15 cellular contexts compared by ENCODE assay signal in genomic region chr2:100208375-100208774, GRCh38.
DNase-seq lines count a peak whose midpoint lies in the region; ATAC-seq, FAIRE-seq and TF ChIP-seq lines count a peak whose summit lies in the region.
"Had no signal": no experiment of that assay in that cellular context is flagged by ENCODE, and none has a peak within 500 bp of the region (broad histone marks: within the 10 kb centered on the region; RNA-seq: fewer than 3 reads in every experiment).

No MANE protein-coding gene starts in this region.

- FAIRE-seq in kidney (lab: Jason Lieb, UNC) (no peak), GM12892 (lab: Jason Lieb, UNC) (no peak)
- FAIRE-seq: bronchial epithelial cell had no signal

- no peaks in the 10 kb centered on the region for H3K36me3 ChIP-seq in WERI-Rb-1
- H3K36me3 ChIP-seq in kidney (ENCODE audit: control insufficient read depth in 1 of 2, insufficient read depth in 2 of 2, low read length in 2 of 2), result no peaks in the 10 kb centered on the region
- H3K36me3 ChIP-seq in esophagus squamous epithelium, result no peaks in the 10 kb centered on the region
- no peaks in the 10 kb centered on the region for H3K36me3 ChIP-seq in vagina
- H3K36me3 ChIP-seq: esophagus muscularis mucosa, thyroid gland had no signal

- intact Hi-C loops in kidney (cut with DNase I), result no loop called here
- intact Hi-C loops in esophagus squamous epithelium (cut with DNase I), result no loop called here
- intact Hi-C loops in vagina (cut with DNase I), result no loop called here

- H3K27ac ChIP-seq in WERI-Rb-1, result no peak overlapping the region
- H3K27ac ChIP-seq in kidney (ENCODE audit: low read depth in 2 of 2, low read length in 2 of 2), result no peak overlapping the region
- no peak overlapping the region for H3K27ac ChIP-seq in esophagus squamous epithelium
- H3K27ac ChIP-seq in vagina, result no peak overlapping the region
- H3K27ac ChIP-seq: C4-2B, esophagus muscularis mucosa, thyroid gland had no signal

- H3K4me1 ChIP-seq in kidney (ENCODE audit: control insufficient read depth in 1 of 2, insufficient read depth in 1 of 2, low read depth in 1 of 2, low read length in 2 of 2) (no peaks in the 10 kb centered on the region), esophagus squamous epithelium (peaks cover 3 to 5% (median 4%) of the 10 kb centered on the region in 3 donors), vagina (peaks cover 6% of the 10 kb centered on the region)

- H3K9me3 ChIP-seq in WERI-Rb-1 (ENCODE audit: severe bottlenecking) (no peaks in the 10 kb centered on the region), kidney (ENCODE audit: control insufficient read depth in 1 of 2, low read length in 2 of 2) (no peaks in the 10 kb centered on the region), esophagus squamous epithelium (no peaks in the 10 kb centered on the region), vagina (no peaks in the 10 kb centered on the region)
- H3K9me3 ChIP-seq: esophagus muscularis mucosa, thyroid gland had no signal

- DNase-seq in AG10803 (ENCODE audit: low read depth) (peak; percentile 71), GM03348 (ENCODE audit: low spot score) (peak; percentile 66), WERI-Rb-1 (no peak), kidney (no peak), esophagus squamous epithelium (lab: John Stamatoyannopoulos, UW) (no peak), vagina (ENCODE audit: extremely low spot score in 2 of 2) (no peak), GM12892 (ENCODE audit: insufficient read length) (no peak)
- DNase-seq: activated CD8-positive, alpha-beta T cell treated with anti-CD3 and anti-CD28 coated beads for 36 hours; thyroid gland had no signal

- TF ChIP-seq POLR2A in esophagus squamous epithelium (IDR thresholded peaks at IDR 0.05), result no peak
- TF ChIP-seq POLR2A in vagina (IDR thresholded peaks at IDR 0.05), result no peak
- TF ChIP-seq POLR2A in GM12892 (IDR thresholded peaks at IDR 0.05; ENCODE audit: low read depth, low read length), result no peak

- no peaks in the 10 kb centered on the region for H3K27me3 ChIP-seq in WERI-Rb-1 (ENCODE audit: insufficient read depth, low read depth, severe bottlenecking)
- H3K27me3 ChIP-seq in esophagus squamous epithelium, result no peaks in the 10 kb centered on the region
- no peaks in the 10 kb centered on the region for H3K27me3 ChIP-seq in vagina
- H3K27me3 ChIP-seq: esophagus muscularis mucosa, thyroid gland had no signal

- WGBS in esophagus squamous epithelium, 2 donors, result 76 to 92% methylated on average over 4 to 9 of the region's 9 CpGs

- no peak overlapping the region for H3K9ac ChIP-seq in kidney (ENCODE audit: low read length in 2 of 2)

- H3K4me3 ChIP-seq in AG10803 (ENCODE audit: low read length) (no peak overlapping the region), WERI-Rb-1 (ENCODE audit: low read depth, low read length) (no peak overlapping the region), kidney (ENCODE audit: low read length in 2 of 2) (no peak overlapping the region), esophagus squamous epithelium (no peak overlapping the region), vagina (no peak overlapping the region)
- H3K4me3 ChIP-seq: esophagus muscularis mucosa, smooth muscle cell, thyroid gland had no signal

- TF ChIP-seq CTCF in AG10803 (conservative IDR thresholded peaks at IDR 0.05; ENCODE audit: low read length), result peak; percentile 62
- 0 out of 2 replicates have a peak, but pooled peaks have one; percentile 17 for TF ChIP-seq CTCF in WERI-Rb-1 (IDR thresholded peaks at IDR 0.05; ENCODE audit: low read depth, low read length)
- peak; percentile 25 for TF ChIP-seq CTCF in kidney (IDR thresholded peaks at IDR 0.05; ENCODE audit: borderline replicate concordance, extremely low read depth, insufficient read depth)
- TF ChIP-seq CTCF in esophagus squamous epithelium (IDR thresholded peaks at IDR 0.05), result no peak
- no peak for TF ChIP-seq CTCF in vagina (IDR thresholded peaks at IDR 0.05)

- ATAC-seq in HG03108 (IDR thresholded peaks at IDR 0.05; ENCODE audit: unreplicated experiment), result no peak
- ATAC-seq: activated CD8-positive, alpha-beta T cell treated with anti-CD3 and anti-CD28 coated beads for 36 hours; stimulated activated effector memory CD8-positive, alpha-beta T cell treated with anti-CD3 and anti-CD28 coated beads, Interleukin-12 subunit alpha, Interleukin-12 subunit beta, amount 100 ng/mL, for 72 hours had no signal

Comparison
In these comparisons a context has a peak if more than half of its experiments do, and no peak if none do; other contexts are left out.
1. DNase-seq: peak in AG10803 (single experiment) and GM03348 (single experiment); none in WERI-Rb-1 (single experiment), kidney (single experiment), esophagus squamous epithelium (single experiment), vagina (0 of 2) and GM12892 (single experiment).
2. CTCF ChIP-seq: peak in AG10803 (single experiment), WERI-Rb-1 (single experiment) and kidney (single experiment); none in esophagus squamous epithelium (0 of 6) and vagina (0 of 3).